1 cellular context compared by ENCODE assay signal in genomic region chr9:69279084-69279729, GRCh38.
TF ChIP-seq lines count a peak whose summit lies in the region.

No MANE protein-coding gene starts in this region.

TF ChIP-seq in GM23338, 12 proteins besides CTCF, POLR2A, EP300 and RAD21 (continued from another document):
- TF ChIP-seq, protein P1, sequence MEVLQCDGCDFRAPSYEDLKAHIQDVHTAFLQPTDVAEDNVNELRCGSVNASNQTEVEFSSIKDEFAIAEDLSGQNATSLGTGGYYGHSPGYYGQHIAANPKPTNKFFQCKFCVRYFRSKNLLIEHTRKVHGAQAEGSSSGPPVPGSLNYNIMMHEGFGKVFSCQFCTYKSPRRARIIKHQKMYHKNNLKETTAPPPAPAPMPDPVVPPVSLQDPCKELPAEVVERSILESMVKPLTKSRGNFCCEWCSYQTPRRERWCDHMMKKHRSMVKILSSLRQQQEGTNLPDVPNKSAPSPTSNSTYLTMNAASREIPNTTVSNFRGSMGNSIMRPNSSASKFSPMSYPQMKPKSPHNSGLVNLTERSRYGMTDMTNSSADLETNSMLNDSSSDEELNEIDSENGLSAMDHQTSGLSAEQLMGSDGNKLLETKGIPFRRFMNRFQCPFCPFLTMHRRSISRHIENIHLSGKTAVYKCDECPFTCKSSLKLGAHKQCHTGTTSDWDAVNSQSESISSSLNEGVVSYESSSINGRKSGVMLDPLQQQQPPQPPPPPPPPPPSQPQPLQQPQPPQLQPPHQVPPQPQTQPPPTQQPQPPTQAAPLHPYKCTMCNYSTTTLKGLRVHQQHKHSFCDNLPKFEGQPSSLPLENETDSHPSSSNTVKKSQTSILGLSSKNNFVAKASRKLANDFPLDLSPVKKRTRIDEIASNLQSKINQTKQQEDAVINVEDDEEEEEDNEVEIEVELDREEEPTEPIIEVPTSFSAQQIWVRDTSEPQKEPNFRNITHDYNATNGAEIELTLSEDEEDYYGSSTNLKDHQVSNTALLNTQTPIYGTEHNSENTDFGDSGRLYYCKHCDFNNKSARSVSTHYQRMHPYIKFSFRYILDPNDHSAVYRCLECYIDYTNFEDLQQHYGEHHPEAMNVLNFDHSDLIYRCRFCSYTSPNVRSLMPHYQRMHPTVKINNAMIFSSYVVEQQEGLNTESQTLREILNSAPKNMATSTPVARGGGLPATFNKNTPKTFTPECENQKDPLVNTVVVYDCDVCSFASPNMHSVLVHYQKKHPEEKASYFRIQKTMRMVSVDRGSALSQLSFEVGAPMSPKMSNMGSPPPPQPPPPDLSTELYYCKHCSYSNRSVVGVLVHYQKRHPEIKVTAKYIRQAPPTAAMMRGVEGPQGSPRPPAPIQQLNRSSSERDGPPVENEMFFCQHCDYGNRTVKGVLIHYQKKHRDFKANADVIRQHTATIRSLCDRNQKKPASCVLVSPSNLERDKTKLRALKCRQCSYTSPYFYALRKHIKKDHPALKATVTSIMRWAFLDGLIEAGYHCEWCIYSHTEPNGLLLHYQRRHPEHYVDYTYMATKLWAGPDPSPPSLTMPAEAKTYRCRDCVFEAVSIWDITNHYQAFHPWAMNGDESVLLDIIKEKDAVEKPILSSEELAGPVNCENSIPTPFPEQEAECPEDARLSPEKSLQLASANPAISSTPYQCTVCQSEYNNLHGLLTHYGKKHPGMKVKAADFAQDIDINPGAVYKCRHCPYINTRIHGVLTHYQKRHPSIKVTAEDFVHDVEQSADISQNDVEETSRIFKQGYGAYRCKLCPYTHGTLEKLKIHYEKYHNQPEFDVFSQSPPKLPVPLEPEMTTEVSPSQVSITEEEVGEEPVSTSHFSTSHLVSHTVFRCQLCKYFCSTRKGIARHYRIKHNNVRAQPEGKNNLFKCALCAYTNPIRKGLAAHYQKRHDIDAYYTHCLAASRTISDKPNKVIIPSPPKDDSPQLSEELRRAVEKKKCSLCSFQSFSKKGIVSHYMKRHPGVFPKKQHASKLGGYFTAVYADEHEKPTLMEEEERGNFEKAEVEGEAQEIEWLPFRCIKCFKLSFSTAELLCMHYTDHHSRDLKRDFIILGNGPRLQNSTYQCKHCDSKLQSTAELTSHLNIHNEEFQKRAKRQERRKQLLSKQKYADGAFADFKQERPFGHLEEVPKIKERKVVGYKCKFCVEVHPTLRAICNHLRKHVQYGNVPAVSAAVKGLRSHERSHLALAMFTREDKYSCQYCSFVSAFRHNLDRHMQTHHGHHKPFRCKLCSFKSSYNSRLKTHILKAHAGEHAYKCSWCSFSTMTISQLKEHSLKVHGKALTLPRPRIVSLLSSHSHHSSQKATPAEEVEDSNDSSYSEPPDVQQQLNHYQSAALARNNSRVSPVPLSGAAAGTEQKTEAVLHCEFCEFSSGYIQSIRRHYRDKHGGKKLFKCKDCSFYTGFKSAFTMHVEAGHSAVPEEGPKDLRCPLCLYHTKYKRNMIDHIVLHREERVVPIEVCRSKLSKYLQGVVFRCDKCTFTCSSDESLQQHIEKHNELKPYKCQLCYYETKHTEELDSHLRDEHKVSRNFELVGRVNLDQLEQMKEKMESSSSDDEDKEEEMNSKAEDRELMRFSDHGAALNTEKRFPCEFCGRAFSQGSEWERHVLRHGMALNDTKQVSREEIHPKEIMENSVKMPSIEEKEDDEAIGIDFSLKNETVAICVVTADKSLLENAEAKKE (CRISPR knock-in tag; IDR thresholded peaks at IDR 0.05), result no peak
- TF ChIP-seq STAT1 (IDR thresholded peaks at IDR 0.05; ENCODE audit: unreplicated experiment), result no peak
- TF ChIP-seq, protein P2, sequence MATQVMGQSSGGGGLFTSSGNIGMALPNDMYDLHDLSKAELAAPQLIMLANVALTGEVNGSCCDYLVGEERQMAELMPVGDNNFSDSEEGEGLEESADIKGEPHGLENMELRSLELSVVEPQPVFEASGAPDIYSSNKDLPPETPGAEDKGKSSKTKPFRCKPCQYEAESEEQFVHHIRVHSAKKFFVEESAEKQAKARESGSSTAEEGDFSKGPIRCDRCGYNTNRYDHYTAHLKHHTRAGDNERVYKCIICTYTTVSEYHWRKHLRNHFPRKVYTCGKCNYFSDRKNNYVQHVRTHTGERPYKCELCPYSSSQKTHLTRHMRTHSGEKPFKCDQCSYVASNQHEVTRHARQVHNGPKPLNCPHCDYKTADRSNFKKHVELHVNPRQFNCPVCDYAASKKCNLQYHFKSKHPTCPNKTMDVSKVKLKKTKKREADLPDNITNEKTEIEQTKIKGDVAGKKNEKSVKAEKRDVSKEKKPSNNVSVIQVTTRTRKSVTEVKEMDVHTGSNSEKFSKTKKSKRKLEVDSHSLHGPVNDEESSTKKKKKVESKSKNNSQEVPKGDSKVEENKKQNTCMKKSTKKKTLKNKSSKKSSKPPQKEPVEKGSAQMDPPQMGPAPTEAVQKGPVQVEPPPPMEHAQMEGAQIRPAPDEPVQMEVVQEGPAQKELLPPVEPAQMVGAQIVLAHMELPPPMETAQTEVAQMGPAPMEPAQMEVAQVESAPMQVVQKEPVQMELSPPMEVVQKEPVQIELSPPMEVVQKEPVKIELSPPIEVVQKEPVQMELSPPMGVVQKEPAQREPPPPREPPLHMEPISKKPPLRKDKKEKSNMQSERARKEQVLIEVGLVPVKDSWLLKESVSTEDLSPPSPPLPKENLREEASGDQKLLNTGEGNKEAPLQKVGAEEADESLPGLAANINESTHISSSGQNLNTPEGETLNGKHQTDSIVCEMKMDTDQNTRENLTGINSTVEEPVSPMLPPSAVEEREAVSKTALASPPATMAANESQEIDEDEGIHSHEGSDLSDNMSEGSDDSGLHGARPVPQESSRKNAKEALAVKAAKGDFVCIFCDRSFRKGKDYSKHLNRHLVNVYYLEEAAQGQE (IDR thresholded peaks at IDR 0.05; ENCODE audit: unreplicated experiment), result no peak
- TF ChIP-seq, protein P3, sequence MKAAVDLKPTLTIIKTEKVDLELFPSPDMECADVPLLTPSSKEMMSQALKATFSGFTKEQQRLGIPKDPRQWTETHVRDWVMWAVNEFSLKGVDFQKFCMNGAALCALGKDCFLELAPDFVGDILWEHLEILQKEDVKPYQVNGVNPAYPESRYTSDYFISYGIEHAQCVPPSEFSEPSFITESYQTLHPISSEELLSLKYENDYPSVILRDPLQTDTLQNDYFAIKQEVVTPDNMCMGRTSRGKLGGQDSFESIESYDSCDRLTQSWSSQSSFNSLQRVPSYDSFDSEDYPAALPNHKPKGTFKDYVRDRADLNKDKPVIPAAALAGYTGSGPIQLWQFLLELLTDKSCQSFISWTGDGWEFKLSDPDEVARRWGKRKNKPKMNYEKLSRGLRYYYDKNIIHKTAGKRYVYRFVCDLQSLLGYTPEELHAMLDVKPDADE (IDR thresholded peaks at IDR 0.05), result no peak
- no peak for TF ChIP-seq JUNB (IDR thresholded peaks at IDR 0.05; ENCODE audit: unreplicated experiment)
- no peak for TF ChIP-seq ZNF331 (CRISPR knock-in tag; IDR thresholded peaks at IDR 0.05; ENCODE audit: low read depth)
- TF ChIP-seq POLR2AphosphoS5 (IDR thresholded peaks at IDR 0.05; ENCODE audit: low read depth), result no peak
